9 cellular contexts compared by ENCODE assay signal in genomic region chr1:21574464-21575151, GRCh38.
DNase-seq lines count a peak whose midpoint lies in the region; ATAC-seq, FAIRE-seq and TF ChIP-seq lines count a peak whose summit lies in the region.
"Had no signal": no experiment of that assay in that cellular context is flagged by ENCODE, and none has a peak within 500 bp of the region (broad histone marks: within the 10 kb centered on the region; RNA-seq: fewer than 3 reads in every experiment).

No MANE protein-coding gene starts in this region.

- H3K27ac ChIP-seq in A549 (no peak overlapping the region), lung (ENCODE audit: low read depth in 1 of 2, low read length in 1 of 2) (peak overlapping the region; percentile 48 to 83)
- no peak overlapping the region for H3K27ac ChIP-seq in CD8-positive, alpha-beta T cell (ENCODE audit: low read depth, low read length)

- TF ChIP-seq CTCF in A549 (IDR thresholded peaks at IDR 0.05) (no peak), choroid plexus epithelial cell (conservative IDR thresholded peaks at IDR 0.05; ENCODE audit: low read depth, low read length) (peak; percentile 25), lung (IDR thresholded peaks at IDR 0.05; ENCODE audit: control extremely low read depth, extremely low read depth) (no peak), mesothelial cell of epicardium (IDR thresholded peaks at IDR 0.05; ENCODE audit: unreplicated experiment) (no peak)
- TF ChIP-seq CTCF in CD8-positive, alpha-beta T cell (IDR thresholded peaks at IDR 0.05), result no peak

- no peak overlapping the region for H3K4me3 ChIP-seq in A549
- peak overlapping the region; percentile 24 for H3K4me3 ChIP-seq in choroid plexus epithelial cell (ENCODE audit: low read depth, low read length)
- H3K4me3 ChIP-seq in lung, result no peak overlapping the region
- no peak overlapping the region for H3K4me3 ChIP-seq in CD8-positive, alpha-beta T cell (ENCODE audit: low read depth, low read length)

- H3K4me1 ChIP-seq in A549 (peaks cover 3% of the 10 kb centered on the region; the same call in 2 of the 3 replicates), lung (ENCODE audit: control insufficient read depth in 2 of 2, insufficient read depth in 2 of 2, low read length in 2 of 2) (peaks cover 0 to 8% of the 10 kb centered on the region in 2 donors)
- no peaks in the 10 kb centered on the region for H3K4me1 ChIP-seq in CD8-positive, alpha-beta T cell (ENCODE audit: insufficient read depth, low read length)

- no peaks in the 10 kb centered on the region for H3K9me3 Mint-ChIP-seq in CD8-positive, alpha-beta T cell
- no peaks in the 10 kb centered on the region for H3K9me3 Mint-ChIP-seq in mesothelial cell of epicardium
- H3K9me3 Mint-ChIP-seq: CD4-positive, CD25-positive, alpha-beta regulatory T cell had no signal

- no peaks in the 10 kb centered on the region for H3K27me3 ChIP-seq in lung (ENCODE audit: control insufficient read depth, insufficient read depth)
- H3K27me3 ChIP-seq in CD8-positive, alpha-beta T cell (ENCODE audit: insufficient read depth, low read length), result no peaks in the 10 kb centered on the region

- no peak overlapping the region for H3K27ac Mint-ChIP-seq in CD8-positive, alpha-beta T cell
- H3K27ac Mint-ChIP-seq in mesothelial cell of epicardium, result no peak overlapping the region
- H3K27ac Mint-ChIP-seq: CD4-positive, CD25-positive, alpha-beta regulatory T cell had no signal

- no peaks in the 10 kb centered on the region for H3K9me3 ChIP-seq in A549
- peaks cover 0 to 2% of the 10 kb centered on the region in 2 donors for H3K9me3 ChIP-seq in lung (ENCODE audit: control insufficient read depth in 2 of 2, insufficient read depth in 1 of 2, low read length in 1 of 2)
- no peaks in the 10 kb centered on the region for H3K9me3 ChIP-seq in CD8-positive, alpha-beta T cell (ENCODE audit: low read length)

- no peak for TF ChIP-seq POLR2A in A549 (IDR thresholded peaks at IDR 0.05; ENCODE audit: low read length)

- no peak for DNase-seq in A549 (ENCODE audit: low read depth in 1 of 2, low spot score in 1 of 2)
- DNase-seq in NCI-H2081 treated with DMSO at 0.1 percent for 48 hours (lab: John Stamatoyannopoulos, UW), result peak; percentile 43
- DNase-seq in choroid plexus epithelial cell (ENCODE audit: low read depth), result peak; percentile 78
- DNase-seq in lung (ENCODE audit: low spot score), result no peak
- no peak for DNase-seq in CD8-positive, alpha-beta T cell
- DNase-seq in mesothelial cell of epicardium (ENCODE audit: low spot score in 2 of 2, unreplicated experiment in 2 of 2), result no peak

- no peak for FAIRE-seq in A549 (lab: Jason Lieb, UNC)

- ATAC-seq in A549, result peak; percentile 6 to 41; a peak in 3 of 6 replicates
- no peak for ATAC-seq in lung (ENCODE audit: insufficient read depth, low FRiP score)
- ATAC-seq in CD8-positive, alpha-beta T cell, result no peak
- ATAC-seq in GM19351 (IDR thresholded peaks at IDR 0.05; ENCODE audit: unreplicated experiment), result no peak
- ATAC-seq in GM21515 (IDR thresholded peaks at IDR 0.05; ENCODE audit: unreplicated experiment), result no peak

- no peak for TF ChIP-seq RAD21 in A549 (conservative IDR thresholded peaks at IDR 0.05 in 1 of 2, IDR thresholded peaks at IDR 0.05 in 1 of 2)

- no peak for TF ChIP-seq EP300 in A549 (IDR thresholded peaks at IDR 0.05)

- H3K4me1 Mint-ChIP-seq in CD8-positive, alpha-beta T cell (ENCODE audit: low read depth), result no peaks in the 10 kb centered on the region
- no peaks in the 10 kb centered on the region for H3K4me1 Mint-ChIP-seq in mesothelial cell of epicardium
- H3K4me1 Mint-ChIP-seq: CD4-positive, CD25-positive, alpha-beta regulatory T cell had no signal

- intact Hi-C loops in CD8-positive, alpha-beta T cell (cut with DNase I, micrococcal nuclease), result no loop called here

- H3K36me3 Mint-ChIP-seq in CD8-positive, alpha-beta T cell, result no peaks in the 10 kb centered on the region
- no peaks in the 10 kb centered on the region for H3K36me3 Mint-ChIP-seq in mesothelial cell of epicardium
- H3K36me3 Mint-ChIP-seq: CD4-positive, CD25-positive, alpha-beta regulatory T cell had no signal

- H3K27me3 Mint-ChIP-seq in CD8-positive, alpha-beta T cell (ENCODE audit: low read depth), result peaks cover 17% of the 10 kb centered on the region
- peaks cover under 1% of the 10 kb centered on the region for H3K27me3 Mint-ChIP-seq in mesothelial cell of epicardium (ENCODE audit: low read depth)

- 75% methylated on average over 7 of the region's 31 CpGs for WGBS in A549 (ENCODE audit: missing lambda C conversion rate)
- WGBS in lung, 2 donors, result 36 to 38% methylated on average over 30 to 31 of the region's 31 CpGs

- no peak overlapping the region for H3K4me2 ChIP-seq in A549

- H3K36me3 ChIP-seq in lung (ENCODE audit: control insufficient read depth in 2 of 2, insufficient read depth in 2 of 2, low read length in 2 of 2), result no peaks in the 10 kb centered on the region
- H3K36me3 ChIP-seq in CD8-positive, alpha-beta T cell (ENCODE audit: insufficient read depth, low read length), result no peaks in the 10 kb centered on the region

- CTCF ChIA-PET in A549 (lab: Yijun Ruan, JAX), result interaction anchor here (0.8 to 3.6 kb wide), 8 partner anchors 21 to 408 kb away, joined by 3 to 17 read pairs (median 4); no protein-coding TSS in a partner anchor
- CTCF ChIA-PET in CD8-positive, alpha-beta T cell (lab: Charles Lee), result no interaction called here

- H3K4me3 Mint-ChIP-seq in CD8-positive, alpha-beta T cell, result no peak overlapping the region
- no peak overlapping the region for H3K4me3 Mint-ChIP-seq in mesothelial cell of epicardium

- POLR2A ChIA-PET in A549 (lab: Yijun Ruan, JAX), result no interaction called here
- POLR2A ChIA-PET in CD8-positive, alpha-beta T cell (lab: Charles Lee), result no interaction called here

TF ChIP-seq in A549, 52 proteins besides CTCF, POLR2A, EP300 and RAD21:
- TF ChIP-seq TP53 (CRISPR knock-in tag; IDR thresholded peaks at IDR 0.05), result no peak
- TF ChIP-seq SREBF2 (IDR thresholded peaks at IDR 0.05), result no peak
- TF ChIP-seq, protein P1, sequence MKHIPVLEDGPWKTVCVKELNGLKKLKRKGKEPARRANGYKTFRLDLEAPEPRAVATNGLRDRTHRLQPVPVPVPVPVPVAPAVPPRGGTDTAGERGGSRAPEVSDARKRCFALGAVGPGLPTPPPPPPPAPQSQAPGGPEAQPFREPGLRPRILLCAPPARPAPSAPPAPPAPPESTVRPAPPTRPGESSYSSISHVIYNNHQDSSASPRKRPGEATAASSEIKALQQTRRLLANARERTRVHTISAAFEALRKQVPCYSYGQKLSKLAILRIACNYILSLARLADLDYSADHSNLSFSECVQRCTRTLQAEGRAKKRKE (CRISPR knock-in tag; IDR thresholded peaks at IDR 0.05; ENCODE audit: low read depth), result no peak
- TF ChIP-seq ZNF302 (CRISPR knock-in tag; IDR thresholded peaks at IDR 0.05), result no peak
- no peak for TF ChIP-seq USF2 (IDR thresholded peaks at IDR 0.05)
- TF ChIP-seq NFE2L2 (conservative IDR thresholded peaks at IDR 0.05; ENCODE audit: low read length), result no peak

Comparison
In these comparisons a context has a peak if more than half of its experiments do, and no peak if none do; other contexts are left out.
1. ATAC-seq: peak in A549 (2 of 2); none in lung (single experiment), CD8-positive, alpha-beta T cell (single experiment), GM19351 (single experiment) and GM21515 (single experiment).
2. DNase-seq: peak in NCI-H2081 treated with DMSO at 0.1 percent for 48 hours (single experiment) and choroid plexus epithelial cell (single experiment); none in A549 (0 of 2), lung (single experiment), CD8-positive, alpha-beta T cell (0 of 7) and mesothelial cell of epicardium (0 of 2).
3. H3K27ac ChIP-seq: peak in lung (2 of 2); none in A549 (0 of 2) and CD8-positive, alpha-beta T cell (single experiment).